Comparison of ENCODE assay signal across 1 cellular context in genomic region chr6:139917943-139918342, GRCh38.
TF ChIP-seq lines count a peak whose summit lies in the region.

No MANE protein-coding gene starts in this region.

TF ChIP-seq in IMR-90, 13 proteins besides CTCF, POLR2A, EP300 and RAD21:
- TF ChIP-seq MAFK (IDR thresholded peaks at IDR 0.05; ENCODE audit: low read depth, low read length) (no peak), MAZ (IDR thresholded peaks at IDR 0.05; ENCODE audit: borderline replicate concordance, low read depth, low read length) (no peak), CEBPB (IDR thresholded peaks at IDR 0.05; ENCODE audit: low read depth, low read length) (no peak), ELK1 (IDR thresholded peaks at IDR 0.05; ENCODE audit: borderline replicate concordance, low read depth, low read length) (no peak), SMC3 (IDR thresholded peaks at IDR 0.05; ENCODE audit: low read depth, low read length) (no peak), RCOR1 (IDR thresholded peaks at IDR 0.05; ENCODE audit: insufficient replicate concordance, low read length) (no peak), MXI1 (IDR thresholded peaks at IDR 0.05; ENCODE audit: borderline replicate concordance, low read depth, low read length) (no peak), USF2 (IDR thresholded peaks at IDR 0.05; ENCODE audit: low read depth, low read length) (no peak), BHLHE40 (IDR thresholded peaks at IDR 0.05; ENCODE audit: low read depth, low read length) (no peak), RFX5 (IDR thresholded peaks at IDR 0.05; ENCODE audit: low read depth, low read length) (no peak), NFE2L2 (IDR thresholded peaks at IDR 0.05; ENCODE audit: low read depth, low read length) (no peak), CHD1 (IDR thresholded peaks at IDR 0.05; ENCODE audit: low read depth, low read length) (no peak), FOS (IDR thresholded peaks at IDR 0.05; ENCODE audit: low read depth, low read length) (no peak)
